In the genomic region with DNA sequence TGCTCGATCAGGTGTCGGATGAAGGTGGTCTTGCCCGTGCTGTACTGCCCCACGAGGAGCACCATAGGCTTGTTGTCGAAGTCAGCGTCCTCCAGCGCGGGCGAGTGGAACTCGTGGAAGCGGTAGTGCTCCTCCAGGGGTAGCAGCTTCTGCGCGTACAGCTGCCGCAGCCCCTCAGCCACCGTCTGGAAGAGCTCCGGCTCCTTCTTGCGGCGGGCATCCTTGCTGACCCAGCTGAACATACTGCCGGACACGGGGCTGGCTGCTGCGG, we compare ENCODE assay signal across 1 cellular context.
A peak's percentile ranks its signal among the peaks of the same experiment; 100 is the strongest.
TF ChIP-seq lines count a peak whose summit lies in the region.

No MANE protein-coding gene starts in this region.

TF ChIP-seq in HepG2, 621 proteins besides CTCF, POLR2A, EP300 and RAD21 (continued from another document and continues in another):
- TF ChIP-seq, protein P1, sequence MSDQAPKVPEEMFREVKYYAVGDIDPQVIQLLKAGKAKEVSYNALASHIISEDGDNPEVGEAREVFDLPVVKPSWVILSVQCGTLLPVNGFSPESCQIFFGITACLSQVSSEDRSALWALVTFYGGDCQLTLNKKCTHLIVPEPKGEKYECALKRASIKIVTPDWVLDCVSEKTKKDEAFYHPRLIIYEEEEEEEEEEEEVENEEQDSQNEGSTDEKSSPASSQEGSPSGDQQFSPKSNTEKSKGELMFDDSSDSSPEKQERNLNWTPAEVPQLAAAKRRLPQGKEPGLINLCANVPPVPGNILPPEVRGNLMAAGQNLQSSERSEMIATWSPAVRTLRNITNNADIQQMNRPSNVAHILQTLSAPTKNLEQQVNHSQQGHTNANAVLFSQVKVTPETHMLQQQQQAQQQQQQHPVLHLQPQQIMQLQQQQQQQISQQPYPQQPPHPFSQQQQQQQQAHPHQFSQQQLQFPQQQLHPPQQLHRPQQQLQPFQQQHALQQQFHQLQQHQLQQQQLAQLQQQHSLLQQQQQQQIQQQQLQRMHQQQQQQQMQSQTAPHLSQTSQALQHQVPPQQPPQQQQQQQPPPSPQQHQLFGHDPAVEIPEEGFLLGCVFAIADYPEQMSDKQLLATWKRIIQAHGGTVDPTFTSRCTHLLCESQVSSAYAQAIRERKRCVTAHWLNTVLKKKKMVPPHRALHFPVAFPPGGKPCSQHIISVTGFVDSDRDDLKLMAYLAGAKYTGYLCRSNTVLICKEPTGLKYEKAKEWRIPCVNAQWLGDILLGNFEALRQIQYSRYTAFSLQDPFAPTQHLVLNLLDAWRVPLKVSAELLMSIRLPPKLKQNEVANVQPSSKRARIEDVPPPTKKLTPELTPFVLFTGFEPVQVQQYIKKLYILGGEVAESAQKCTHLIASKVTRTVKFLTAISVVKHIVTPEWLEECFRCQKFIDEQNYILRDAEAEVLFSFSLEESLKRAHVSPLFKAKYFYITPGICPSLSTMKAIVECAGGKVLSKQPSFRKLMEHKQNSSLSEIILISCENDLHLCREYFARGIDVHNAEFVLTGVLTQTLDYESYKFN (CRISPR knock-in tag; conservative IDR thresholded peaks at IDR 0.05): 0 out of 2 replicates have a peak, but pooled peaks have one; percentile 18
- TF ChIP-seq, protein P2, sequence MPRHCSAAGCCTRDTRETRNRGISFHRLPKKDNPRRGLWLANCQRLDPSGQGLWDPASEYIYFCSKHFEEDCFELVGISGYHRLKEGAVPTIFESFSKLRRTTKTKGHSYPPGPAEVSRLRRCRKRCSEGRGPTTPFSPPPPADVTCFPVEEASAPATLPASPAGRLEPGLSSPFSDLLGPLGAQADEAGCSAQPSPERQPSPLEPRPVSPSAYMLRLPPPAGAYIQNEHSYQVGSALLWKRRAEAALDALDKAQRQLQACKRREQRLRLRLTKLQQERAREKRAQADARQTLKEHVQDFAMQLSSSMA (CRISPR knock-in tag; IDR thresholded peaks at IDR 0.05): no peak
- 0 out of 2 replicates have a peak, but pooled peaks have one; percentile 17 for TF ChIP-seq ZNF256 (CRISPR knock-in tag; conservative IDR thresholded peaks at IDR 0.05)
- no peak for TF ChIP-seq MED1 (CRISPR knock-in tag; IDR thresholded peaks at IDR 0.05)
- TF ChIP-seq, protein P3, sequence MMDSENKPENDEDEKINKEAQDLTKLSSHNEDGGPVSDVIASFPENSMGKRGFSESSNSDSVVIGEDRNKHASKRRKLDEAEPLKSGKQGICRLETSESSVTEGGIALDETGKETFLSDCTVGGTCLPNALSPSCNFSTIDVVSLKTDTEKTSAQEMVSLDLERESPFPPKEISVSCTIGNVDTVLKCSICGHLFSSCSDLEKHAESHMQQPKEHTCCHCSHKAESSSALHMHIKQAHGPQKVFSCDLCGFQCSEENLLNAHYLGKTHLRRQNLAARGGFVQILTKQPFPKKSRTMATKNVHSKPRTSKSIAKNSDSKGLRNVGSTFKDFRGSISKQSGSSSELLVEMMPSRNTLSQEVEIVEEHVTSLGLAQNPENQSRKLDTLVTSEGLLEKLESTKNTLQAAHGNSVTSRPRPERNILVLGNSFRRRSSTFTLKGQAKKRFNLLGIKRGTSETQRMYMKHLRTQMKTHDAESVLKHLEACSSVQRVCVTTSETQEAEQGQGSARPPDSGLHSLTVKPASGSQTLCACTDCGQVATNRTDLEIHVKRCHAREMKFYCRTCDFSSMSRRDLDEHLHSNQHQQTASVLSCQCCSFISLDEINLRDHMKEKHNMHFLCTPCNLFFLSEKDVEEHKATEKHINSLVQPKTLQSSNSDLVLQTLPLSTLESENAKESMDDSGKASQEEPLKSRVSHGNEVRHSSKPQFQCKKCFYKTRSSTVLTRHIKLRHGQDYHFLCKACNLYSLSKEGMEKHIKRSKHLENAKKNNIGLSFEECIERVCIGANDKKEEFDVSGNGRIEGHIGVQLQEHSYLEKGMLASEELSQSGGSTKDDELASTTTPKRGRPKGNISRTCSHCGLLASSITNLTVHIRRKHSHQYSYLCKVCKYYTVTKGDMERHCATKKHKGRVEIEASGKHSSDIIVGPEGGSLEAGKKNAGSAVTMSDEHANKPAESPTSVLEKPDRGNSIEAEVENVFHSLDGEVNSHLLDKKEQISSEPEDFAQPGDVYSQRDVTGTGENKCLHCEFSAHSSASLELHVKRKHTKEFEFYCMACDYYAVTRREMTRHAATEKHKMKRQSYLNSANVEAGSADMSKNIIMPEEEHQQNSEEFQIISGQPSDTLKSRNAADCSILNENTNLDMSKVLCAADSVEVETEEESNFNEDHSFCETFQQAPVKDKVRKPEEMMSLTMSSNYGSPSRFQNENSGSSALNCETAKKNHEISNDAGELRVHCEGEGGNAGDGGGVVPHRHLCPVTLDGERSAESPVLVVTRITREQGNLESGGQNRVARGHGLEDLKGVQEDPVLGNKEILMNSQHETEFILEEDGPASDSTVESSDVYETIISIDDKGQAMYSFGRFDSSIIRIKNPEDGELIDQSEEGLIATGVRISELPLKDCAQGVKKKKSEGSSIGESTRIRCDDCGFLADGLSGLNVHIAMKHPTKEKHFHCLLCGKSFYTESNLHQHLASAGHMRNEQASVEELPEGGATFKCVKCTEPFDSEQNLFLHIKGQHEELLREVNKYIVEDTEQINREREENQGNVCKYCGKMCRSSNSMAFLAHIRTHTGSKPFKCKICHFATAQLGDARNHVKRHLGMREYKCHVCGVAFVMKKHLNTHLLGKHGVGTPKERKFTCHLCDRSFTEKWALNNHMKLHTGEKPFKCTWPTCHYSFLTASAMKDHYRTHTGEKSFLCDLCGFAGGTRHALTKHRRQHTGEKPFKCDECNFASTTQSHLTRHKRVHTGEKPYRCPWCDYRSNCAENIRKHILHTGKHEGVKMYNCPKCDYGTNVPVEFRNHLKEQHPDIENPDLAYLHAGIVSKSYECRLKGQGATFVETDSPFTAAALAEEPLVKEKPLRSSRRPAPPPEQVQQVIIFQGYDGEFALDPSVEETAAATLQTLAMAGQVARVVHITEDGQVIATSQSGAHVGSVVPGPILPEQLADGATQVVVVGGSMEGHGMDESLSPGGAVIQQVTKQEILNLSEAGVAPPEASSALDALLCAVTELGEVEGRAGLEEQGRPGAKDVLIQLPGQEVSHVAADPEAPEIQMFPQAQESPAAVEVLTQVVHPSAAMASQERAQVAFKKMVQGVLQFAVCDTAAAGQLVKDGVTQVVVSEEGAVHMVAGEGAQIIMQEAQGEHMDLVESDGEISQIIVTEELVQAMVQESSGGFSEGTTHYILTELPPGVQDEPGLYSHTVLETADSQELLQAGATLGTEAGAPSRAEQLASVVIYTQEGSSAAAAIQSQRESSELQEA (CRISPR knock-in tag; IDR thresholded peaks at IDR 0.05; ENCODE audit: not compliant biosample characterization): peak; percentile 28
- peak; percentile 9; the same call in 1 of the 2 replicates for TF ChIP-seq ZBTB20 (CRISPR knock-in tag; IDR thresholded peaks at IDR 0.05; ENCODE audit: borderline replicate concordance, low read depth)
- TF ChIP-seq KDM5A (IDR thresholded peaks at IDR 0.05; ENCODE audit: borderline replicate concordance, low read length): no peak
- TF ChIP-seq NFATC3 (CRISPR knock-in tag; IDR thresholded peaks at IDR 0.05): no peak
- TF ChIP-seq, protein P4, sequence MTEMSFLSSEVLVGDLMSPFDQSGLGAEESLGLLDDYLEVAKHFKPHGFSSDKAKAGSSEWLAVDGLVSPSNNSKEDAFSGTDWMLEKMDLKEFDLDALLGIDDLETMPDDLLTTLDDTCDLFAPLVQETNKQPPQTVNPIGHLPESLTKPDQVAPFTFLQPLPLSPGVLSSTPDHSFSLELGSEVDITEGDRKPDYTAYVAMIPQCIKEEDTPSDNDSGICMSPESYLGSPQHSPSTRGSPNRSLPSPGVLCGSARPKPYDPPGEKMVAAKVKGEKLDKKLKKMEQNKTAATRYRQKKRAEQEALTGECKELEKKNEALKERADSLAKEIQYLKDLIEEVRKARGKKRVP (CRISPR knock-in tag; IDR thresholded peaks at IDR 0.05): no peak
- no peak for TF ChIP-seq ZNF441 (CRISPR knock-in tag; IDR thresholded peaks at IDR 0.05; ENCODE audit: borderline replicate concordance)
- TF ChIP-seq KMT2A (CRISPR knock-in tag; IDR thresholded peaks at IDR 0.05): peak; percentile 70; the same call in 1 of the 2 replicates
- TF ChIP-seq, protein P5, sequence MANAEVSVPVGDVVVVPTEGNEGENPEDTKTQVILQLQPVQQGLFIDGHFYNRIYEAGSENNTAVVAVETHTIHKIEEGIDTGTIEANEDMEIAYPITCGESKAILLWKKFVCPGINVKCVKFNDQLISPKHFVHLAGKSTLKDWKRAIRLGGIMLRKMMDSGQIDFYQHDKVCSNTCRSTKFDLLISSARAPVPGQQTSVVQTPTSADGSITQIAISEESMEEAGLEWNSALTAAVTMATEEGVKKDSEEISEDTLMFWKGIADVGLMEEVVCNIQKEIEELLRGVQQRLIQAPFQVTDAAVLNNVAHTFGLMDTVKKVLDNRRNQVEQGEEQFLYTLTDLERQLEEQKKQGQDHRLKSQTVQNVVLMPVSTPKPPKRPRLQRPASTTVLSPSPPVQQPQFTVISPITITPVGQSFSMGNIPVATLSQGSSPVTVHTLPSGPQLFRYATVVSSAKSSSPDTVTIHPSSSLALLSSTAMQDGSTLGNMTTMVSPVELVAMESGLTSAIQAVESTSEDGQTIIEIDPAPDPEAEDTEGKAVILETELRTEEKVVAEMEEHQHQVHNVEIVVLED (CRISPR knock-in tag; IDR thresholded peaks at IDR 0.05; ENCODE audit: borderline replicate concordance): no peak; the same call in 1 of the 2 replicates
- no peak for TF ChIP-seq TAF1 (CRISPR knock-in tag; IDR thresholded peaks at IDR 0.05)
- TF ChIP-seq, protein P6, sequence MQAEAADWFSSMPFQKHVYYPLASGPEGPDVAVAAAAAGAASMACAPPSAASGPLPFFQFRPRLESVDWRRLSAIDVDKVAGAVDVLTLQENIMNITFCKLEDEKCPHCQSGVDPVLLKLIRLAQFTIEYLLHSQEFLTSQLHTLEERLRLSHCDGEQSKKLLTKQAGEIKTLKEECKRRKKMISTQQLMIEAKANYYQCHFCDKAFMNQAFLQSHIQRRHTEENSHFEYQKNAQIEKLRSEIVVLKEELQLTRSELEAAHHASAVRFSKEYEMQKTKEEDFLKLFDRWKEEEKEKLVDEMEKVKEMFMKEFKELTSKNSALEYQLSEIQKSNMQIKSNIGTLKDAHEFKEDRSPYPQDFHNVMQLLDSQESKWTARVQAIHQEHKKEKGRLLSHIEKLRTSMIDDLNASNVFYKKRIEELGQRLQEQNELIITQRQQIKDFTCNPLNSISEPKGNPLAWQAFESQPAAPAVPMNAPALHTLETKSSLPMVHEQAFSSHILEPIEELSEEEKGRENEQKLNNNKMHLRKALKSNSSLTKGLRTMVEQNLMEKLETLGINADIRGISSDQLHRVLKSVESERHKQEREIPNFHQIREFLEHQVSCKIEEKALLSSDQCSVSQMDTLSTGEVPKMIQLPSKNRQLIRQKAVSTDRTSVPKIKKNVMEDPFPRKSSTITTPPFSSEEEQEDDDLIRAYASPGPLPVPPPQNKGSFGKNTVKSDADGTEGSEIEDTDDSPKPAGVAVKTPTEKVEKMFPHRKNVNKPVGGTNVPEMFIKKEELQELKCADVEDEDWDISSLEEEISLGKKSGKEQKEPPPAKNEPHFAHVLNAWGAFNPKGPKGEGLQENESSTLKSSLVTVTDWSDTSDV (CRISPR knock-in tag; IDR thresholded peaks at IDR 0.05): peak; percentile 68; the same call in 1 of the 2 replicates
- TF ChIP-seq ZMYM2 (CRISPR knock-in tag; IDR thresholded peaks at IDR 0.05): 0 out of 2 replicates have a peak, but pooled peaks have one; percentile 13
- no peak for TF ChIP-seq SAFB2 (CRISPR knock-in tag; IDR thresholded peaks at IDR 0.05; ENCODE audit: borderline replicate concordance, low read depth)
- TF ChIP-seq ZNF44 (CRISPR knock-in tag; IDR thresholded peaks at IDR 0.05): peak; percentile 18; the same call in 1 of the 2 replicates
- TF ChIP-seq ZNF660 (CRISPR knock-in tag; IDR thresholded peaks at IDR 0.05; ENCODE audit: borderline replicate concordance, low read depth): no peak
- no peak for TF ChIP-seq HNRNPL (IDR thresholded peaks at IDR 0.05; ENCODE audit: low read depth, low read length)
- TF ChIP-seq KLF9 (CRISPR knock-in tag; IDR thresholded peaks at IDR 0.05; ENCODE audit: low read depth): no peak
- TF ChIP-seq ZMYM3 (CRISPR knock-in tag; IDR thresholded peaks at IDR 0.05): 0 out of 2 replicates have a peak, but pooled peaks have one; percentile 2
- no peak for TF ChIP-seq HNRNPK (IDR thresholded peaks at IDR 0.05; ENCODE audit: low read depth, low read length, poor library complexity, severe bottlenecking)
- TF ChIP-seq SNRNP70 (IDR thresholded peaks at IDR 0.05; ENCODE audit: low read depth, low read length): no peak
- TF ChIP-seq SIN3A (IDR thresholded peaks at IDR 0.05; ENCODE audit: borderline replicate concordance, low read depth, low read length): no peak
- no peak for TF ChIP-seq KLF11 (CRISPR knock-in tag; IDR thresholded peaks at IDR 0.05)
- no peak for TF ChIP-seq ZNF496 (CRISPR knock-in tag; IDR thresholded peaks at IDR 0.05; ENCODE audit: insufficient replicate concordance)
- peak; percentile 64; the same call in 1 of the 2 replicates for TF ChIP-seq EED (CRISPR knock-in tag; IDR thresholded peaks at IDR 0.05)
- TF ChIP-seq, protein P7, sequence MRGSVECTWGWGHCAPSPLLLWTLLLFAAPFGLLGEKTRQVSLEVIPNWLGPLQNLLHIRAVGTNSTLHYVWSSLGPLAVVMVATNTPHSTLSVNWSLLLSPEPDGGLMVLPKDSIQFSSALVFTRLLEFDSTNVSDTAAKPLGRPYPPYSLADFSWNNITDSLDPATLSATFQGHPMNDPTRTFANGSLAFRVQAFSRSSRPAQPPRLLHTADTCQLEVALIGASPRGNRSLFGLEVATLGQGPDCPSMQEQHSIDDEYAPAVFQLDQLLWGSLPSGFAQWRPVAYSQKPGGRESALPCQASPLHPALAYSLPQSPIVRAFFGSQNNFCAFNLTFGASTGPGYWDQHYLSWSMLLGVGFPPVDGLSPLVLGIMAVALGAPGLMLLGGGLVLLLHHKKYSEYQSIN (CRISPR knock-in tag; IDR thresholded peaks at IDR 0.05; ENCODE audit: borderline replicate concordance): no peak
- no peak for TF ChIP-seq SRF (IDR thresholded peaks at IDR 0.05; ENCODE audit: low read depth, low read length)
- no peak for TF ChIP-seq GPN1 (CRISPR knock-in tag; IDR thresholded peaks at IDR 0.05; ENCODE audit: borderline replicate concordance)
- 0 out of 2 replicates have a peak, but pooled peaks have one; percentile 16 for TF ChIP-seq KDM4B (CRISPR knock-in tag; IDR thresholded peaks at IDR 0.05)
- no peak for TF ChIP-seq MEIS1 (CRISPR knock-in tag; IDR thresholded peaks at IDR 0.05; ENCODE audit: borderline replicate concordance)
- TF ChIP-seq, protein P8, sequence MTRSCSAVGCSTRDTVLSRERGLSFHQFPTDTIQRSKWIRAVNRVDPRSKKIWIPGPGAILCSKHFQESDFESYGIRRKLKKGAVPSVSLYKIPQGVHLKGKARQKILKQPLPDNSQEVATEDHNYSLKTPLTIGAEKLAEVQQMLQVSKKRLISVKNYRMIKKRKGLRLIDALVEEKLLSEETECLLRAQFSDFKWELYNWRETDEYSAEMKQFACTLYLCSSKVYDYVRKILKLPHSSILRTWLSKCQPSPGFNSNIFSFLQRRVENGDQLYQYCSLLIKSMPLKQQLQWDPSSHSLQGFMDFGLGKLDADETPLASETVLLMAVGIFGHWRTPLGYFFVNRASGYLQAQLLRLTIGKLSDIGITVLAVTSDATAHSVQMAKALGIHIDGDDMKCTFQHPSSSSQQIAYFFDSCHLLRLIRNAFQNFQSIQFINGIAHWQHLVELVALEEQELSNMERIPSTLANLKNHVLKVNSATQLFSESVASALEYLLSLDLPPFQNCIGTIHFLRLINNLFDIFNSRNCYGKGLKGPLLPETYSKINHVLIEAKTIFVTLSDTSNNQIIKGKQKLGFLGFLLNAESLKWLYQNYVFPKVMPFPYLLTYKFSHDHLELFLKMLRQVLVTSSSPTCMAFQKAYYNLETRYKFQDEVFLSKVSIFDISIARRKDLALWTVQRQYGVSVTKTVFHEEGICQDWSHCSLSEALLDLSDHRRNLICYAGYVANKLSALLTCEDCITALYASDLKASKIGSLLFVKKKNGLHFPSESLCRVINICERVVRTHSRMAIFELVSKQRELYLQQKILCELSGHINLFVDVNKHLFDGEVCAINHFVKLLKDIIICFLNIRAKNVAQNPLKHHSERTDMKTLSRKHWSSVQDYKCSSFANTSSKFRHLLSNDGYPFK (CRISPR knock-in tag; IDR thresholded peaks at IDR 0.05; ENCODE audit: borderline replicate concordance): no peak
- TF ChIP-seq RXRB (CRISPR knock-in tag; IDR thresholded peaks at IDR 0.05; ENCODE audit: borderline replicate concordance): no peak
- TF ChIP-seq ZNF75D (CRISPR knock-in tag; IDR thresholded peaks at IDR 0.05; ENCODE audit: borderline replicate concordance): no peak
